ENCODE assay signal across 8 cellular contexts in genomic region chr16:11667824-11668589, GRCh38. TPM values are rescaled to one million over a fixed set of nuclear protein-coding genes. Genes with fewer than 3 reads are reported as not detected.
A peak's percentile ranks its signal among the peaks of the same experiment; 100 is the strongest.
DNase-seq lines count a peak whose midpoint lies in the region; ATAC-seq and FAIRE-seq lines count a peak whose summit lies in the region.

TSS of gene SNN (plus strand) at chr16:11668455. CDS start at chr16:11676060, 7,605 bp downstream.

- in situ Hi-C loops in SK-MEL-5 (cut with HindIII; ENCODE audit: low pct_unique_long_range_greater_than_20kb, low sequenced_read_pairs), result no loop called here

- peak within 1 kb of the TSS; percentile 90 for H2BK5ac ChIP-seq in neuronal stem cell (ENCODE audit: low read length)

- H2BK15ac ChIP-seq in neuronal stem cell (ENCODE audit: low read length), result peak within 1 kb of the TSS; percentile 93

- peak within 1 kb of the TSS; percentile 66 for H2BK12ac ChIP-seq in neuronal stem cell (ENCODE audit: low read length)

- peak within 1 kb of the TSS; percentile 100 for H3K9ac ChIP-seq in neuronal stem cell (ENCODE audit: low read depth, low read length, poor library complexity)

- H3K9me3 ChIP-seq in neuronal stem cell (replicated peaks in 1 of 2; ENCODE audit: control insufficient read depth in 2 of 2, insufficient read depth in 1 of 2, low read depth in 1 of 2, low read length in 2 of 2), result no peaks in the 10 kb centered on the region

- no CpG with 5 or more reads among the region's 90 CpGs for WGBS in neuronal stem cell (ENCODE audit: extremely low coverage in 2 of 2, insufficient read length in 2 of 2, insufficient replicate concordance in 1 of 2), 2 donors

- peak within 1 kb of the TSS; percentile 100 for H2AK5ac ChIP-seq in neuronal stem cell (ENCODE audit: low read depth, low read length)

- peak; percentile 42 for ATAC-seq in GM21515 (IDR thresholded peaks at IDR 0.05; ENCODE audit: unreplicated experiment)

- peak within 1 kb of the TSS; percentile 81 for H4K91ac ChIP-seq in neuronal stem cell (ENCODE audit: low read depth, low read length, poor library complexity)

- no peaks in the 10 kb centered on the region for H3K27me3 ChIP-seq in neuronal stem cell (ENCODE audit: control insufficient read depth in 3 of 3, insufficient read depth in 3 of 3, low read depth in 1 of 3, low read length in 3 of 3)

- peak within 1 kb of the TSS; percentile 85 for H3K23ac ChIP-seq in neuronal stem cell (ENCODE audit: low read depth, low read length, poor library complexity)

- peaks cover 34% of the 10 kb centered on the region for H3K79me1 ChIP-seq in neuronal stem cell (ENCODE audit: low read depth, low read length)

- H3K27ac ChIP-seq in neuronal stem cell (replicated peaks; ENCODE audit: low read length), result no peak within 1 kb of the TSS

- H4K8ac ChIP-seq in neuronal stem cell (ENCODE audit: low read depth, low read length), result peak within 1 kb of the TSS; percentile 31

- peak within 1 kb of the TSS; percentile 69 for H3K4me2 ChIP-seq in neuronal stem cell (ENCODE audit: insufficient read depth, low read length, poor library complexity, severe bottlenecking)

- peak within 1 kb of the TSS; percentile 98 for H3K4ac ChIP-seq in neuronal stem cell (ENCODE audit: low read length)

- H3K4me1 ChIP-seq in neuronal stem cell (ENCODE audit: control insufficient read depth in 2 of 2, insufficient read depth in 1 of 2, low read depth in 1 of 2, low read length in 2 of 2), result peaks cover 24 to 33% of the 10 kb centered on the region in 2 donors

- H2AFZ ChIP-seq in neuronal stem cell (ENCODE audit: low read length), result peak within 1 kb of the TSS; percentile 97

- no peak for FAIRE-seq in frontal cortex (lab: Jason Lieb, UNC)

- DNase-seq in D341Med (ENCODE audit: low spot score) (peak; percentile 97), KG1 (lab: John Stamatoyannopoulos, UW) (peak; percentile 57), SK-MEL-5 (ENCODE audit: low read depth, low spot score) (peak; percentile 82), frontal cortex (ENCODE audit: low spot score in 2 of 2) (peak; percentile 99), neuronal stem cell (ENCODE audit: low spot score) (peak; percentile 85), stromal cell of bone marrow (ENCODE audit: low read depth) (peak; percentile 76)
- peak; percentile 45 to 86 (median 68) for DNase-seq in activated naive CD4-positive, alpha-beta T cell (lab: John Stamatoyannopoulos, UW)

- H2BK120ac ChIP-seq in neuronal stem cell (ENCODE audit: low read depth, low read length), result peak within 1 kb of the TSS; percentile 61

- H3K4me3 ChIP-seq in neuronal stem cell (ENCODE audit: low read length in 2 of 2), result peak within 1 kb of the TSS; percentile 96 to 99

- peaks cover 5 to 21% of the 10 kb centered on the region in 2 donors for H3K36me3 ChIP-seq in neuronal stem cell (replicated peaks in 1 of 2; ENCODE audit: control insufficient read depth in 2 of 2, insufficient read depth in 2 of 2, low read length in 2 of 2)

- peak within 1 kb of the TSS; percentile 95 for H3K14ac ChIP-seq in neuronal stem cell (ENCODE audit: low read length)

- peak within 1 kb of the TSS; percentile 100 for H3K18ac ChIP-seq in neuronal stem cell (ENCODE audit: low read length)

RNA-seq across cellular contexts. Expression of gene SNN, which starts in this region (rescaled TPM):
- 22.0 and 23.7 TPM in 2 replicates for total RNA-seq in SK-MEL-5 (2014; rRNA removed; shearing (Covaris generic))
- polyA plus RNA-seq in SK-MEL-5 (2015; cell fraction: cytosol; rRNA removed), result 23.9 and 30.6 TPM in 2 replicates
- polyA plus RNA-seq in SK-MEL-5 (2015; cell fraction: nucleus; rRNA removed), result 10.5 and 11.7 TPM in 2 replicates
- total RNA-seq in frontal cortex, result 154 TPM
- 84.2 TPM for polyA plus RNA-seq in neuronal stem cell (2013, experiment 1 of 2)
- polyA plus RNA-seq in neuronal stem cell (2013, experiment 2 of 2), result 83.6 TPM
